16 cellular contexts compared by ENCODE assay signal in the genomic region with DNA sequence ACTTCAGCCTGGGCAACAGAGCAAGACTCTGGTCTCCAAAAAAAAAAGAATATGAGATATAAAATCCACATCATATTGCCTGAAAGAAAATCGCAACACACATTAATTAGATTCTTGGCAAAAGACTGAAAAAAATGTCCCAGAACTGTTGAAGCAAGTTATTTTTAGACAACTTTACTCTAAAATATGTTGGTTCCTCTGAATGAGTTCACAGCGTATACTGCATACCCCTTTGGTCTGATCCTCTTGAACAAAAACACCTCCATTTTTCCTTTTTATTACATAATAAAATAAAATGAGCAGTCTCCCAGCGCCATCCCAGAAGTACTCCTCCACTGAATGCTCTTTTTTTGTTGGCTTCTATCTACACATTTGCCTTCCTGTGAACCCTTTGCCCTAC.
A peak's percentile ranks its signal among the peaks of the same experiment; 100 is the strongest.
DNase-seq lines count a peak whose midpoint lies in the region; ATAC-seq, FAIRE-seq and TF ChIP-seq lines count a peak whose summit lies in the region.
"Had no signal": no experiment of that assay in that cellular context is flagged by ENCODE, and none has a peak within 500 bp of the region (broad histone marks: within the 10 kb centered on the region; RNA-seq: fewer than 3 reads in every experiment).

No MANE protein-coding gene starts in this region.

- H3K27ac Mint-ChIP-seq in activated T-helper 2 cell treated with anti-CD3 and anti-CD28 coated beads, Interferon-gamma antibody, Interleukin-2, Interleukin-4, amounts not matched to agents 10 μg/mL and 5 μg/mL and 100 μg/mL, durations not matched to agents 14 hours and 24 hours and 36 hours: peak overlapping the region; percentile 86
- H3K27ac Mint-ChIP-seq: memory B cell had no signal

- no peak overlapping the region for H3K18ac ChIP-seq in mesenchymal stem cell (ENCODE audit: low read depth in 1 of 2, low read length in 2 of 2)

- no peak for ATAC-seq in Right ventricle myocardium inferior

- H3K9me3 Mint-ChIP-seq in activated T-helper 2 cell treated with anti-CD3 and anti-CD28 coated beads, Interferon-gamma antibody, Interleukin-2, Interleukin-4, amounts not matched to agents 10 μg/mL and 5 μg/mL and 100 μg/mL, durations not matched to agents 14 hours and 24 hours and 36 hours: peaks cover 4% of the 10 kb centered on the region

- no peak overlapping the region for H3K4me3 Mint-ChIP-seq in activated T-helper 2 cell treated with anti-CD3 and anti-CD28 coated beads, Interferon-gamma antibody, Interleukin-2, Interleukin-4, amounts not matched to agents 10 μg/mL and 5 μg/mL and 100 μg/mL, durations not matched to agents 14 hours and 24 hours and 36 hours (ENCODE audit: low read depth)
- H3K4me3 Mint-ChIP-seq: memory B cell had no signal

- no peak overlapping the region for H3K4ac ChIP-seq in mesenchymal stem cell (ENCODE audit: low read depth in 1 of 2, low read length in 2 of 2)

- H2BK12ac ChIP-seq in mesenchymal stem cell (ENCODE audit: low read length in 2 of 2): no peak overlapping the region

- H3K79me1 ChIP-seq in mesenchymal stem cell (replicated peaks; ENCODE audit: low read length, poor library complexity, severe bottlenecking): no peaks in the 10 kb centered on the region

- no peak overlapping the region for H2AFZ ChIP-seq in mesenchymal stem cell (ENCODE audit: low read depth, low read length)

- H3K36me3 Mint-ChIP-seq in activated T-helper 2 cell treated with anti-CD3 and anti-CD28 coated beads, Interferon-gamma antibody, Interleukin-2, Interleukin-4, amounts not matched to agents 10 μg/mL and 5 μg/mL and 100 μg/mL, durations not matched to agents 14 hours and 24 hours and 36 hours (ENCODE audit: low read depth): no peaks in the 10 kb centered on the region
- H3K36me3 Mint-ChIP-seq: memory B cell had no signal

- H3K4me3 ChIP-seq in left ventricle myocardium inferior (no peak overlapping the region), mesenchymal stem cell (ENCODE audit: insufficient read depth in 1 of 2, low read depth in 1 of 2, low read length in 2 of 2) (no peak overlapping the region), uterus (no peak overlapping the region), small intestine (ENCODE audit: low read depth in 1 of 2, low read length in 2 of 2) (no peak overlapping the region)
- H3K4me3 ChIP-seq: pancreas, stomach had no signal

- no peak overlapping the region for H2BK120ac ChIP-seq in mesenchymal stem cell (ENCODE audit: low read depth, low read length)

- no peak overlapping the region for H3K23ac ChIP-seq in mesenchymal stem cell (ENCODE audit: low read length in 2 of 2)

- H3K9me3 ChIP-seq in left ventricle myocardium inferior (replicated peaks) (no peaks in the 10 kb centered on the region), mesenchymal stem cell (ENCODE audit: control insufficient read depth, low read length) (no peaks in the 10 kb centered on the region), uterus (no peaks in the 10 kb centered on the region), small intestine (ENCODE audit: control insufficient read depth, low read depth) (no peaks in the 10 kb centered on the region)
- H3K9me3 ChIP-seq: pancreas, stomach had no signal

- CTCF ChIA-PET in HEK293T (lab: Yijun Ruan, JAX): interaction anchor here (1.1 kb wide), 1 partner anchor 85 kb away, joined by 4 read pairs; no protein-coding TSS in a partner anchor

- H4K91ac ChIP-seq in mesenchymal stem cell (ENCODE audit: low read length): no peak overlapping the region

- DNase-seq in left ventricle myocardium inferior: no peak
- DNase-seq in Right ventricle myocardium inferior (ENCODE audit: missing footprints): no peak
- DNase-seq in activated T-helper 2 cell treated with anti-CD3 and anti-CD28 coated beads, Interferon-gamma antibody, Interleukin-2, Interleukin-4, amounts not matched to agents 10 μg/mL and 5 μg/mL and 100 μg/mL, durations not matched to agents 14 hours and 24 hours and 36 hours (ENCODE audit: low spot score): no peak
- no peak for DNase-seq in mesenchymal stem cell
- DNase-seq in uterus: no peak
- no peak for DNase-seq in OCI-M2 (lab: John Stamatoyannopoulos, UW; ENCODE audit: unreplicated experiment)
- DNase-seq in HEK293T (ENCODE audit: extremely low spot score): no peak
- no peak for DNase-seq in small intestine
- DNase-seq: DMS53, NCI-H1436, NCI-H510A, pancreas, stomach, T-helper 9 cell had no signal

- FAIRE-seq in small intestine (lab: Jason Lieb, UNC): no peak
- FAIRE-seq: frontal cortex, pancreas had no signal

- H2AK5ac ChIP-seq in mesenchymal stem cell (ENCODE audit: low read length, severe bottlenecking): no peak overlapping the region

- H3K14ac ChIP-seq in mesenchymal stem cell (ENCODE audit: low read length in 2 of 2): no peak overlapping the region

- H3K4me1 Mint-ChIP-seq in activated T-helper 2 cell treated with anti-CD3 and anti-CD28 coated beads, Interferon-gamma antibody, Interleukin-2, Interleukin-4, amounts not matched to agents 10 μg/mL and 5 μg/mL and 100 μg/mL, durations not matched to agents 14 hours and 24 hours and 36 hours (ENCODE audit: low read depth): peaks cover 59% of the 10 kb centered on the region

- 91% methylated on average over 2 of the region's 3 CpGs for WGBS in mesenchymal stem cell
- WGBS in small intestine, 3 donors: 81 to 99% (median 96%) methylated on average over 3 of the region's 3 CpGs

- peak overlapping the region; percentile 3 for H3K9ac ChIP-seq in mesenchymal stem cell (ENCODE audit: low read length)

- H2BK15ac ChIP-seq in mesenchymal stem cell (ENCODE audit: low read depth, poor library complexity, severe bottlenecking): no peak overlapping the region

- no peaks in the 10 kb centered on the region for H3K27me3 Mint-ChIP-seq in activated T-helper 2 cell treated with anti-CD3 and anti-CD28 coated beads, Interferon-gamma antibody, Interleukin-2, Interleukin-4, amounts not matched to agents 10 μg/mL and 5 μg/mL and 100 μg/mL, durations not matched to agents 14 hours and 24 hours and 36 hours (ENCODE audit: low read depth)
- H3K27me3 Mint-ChIP-seq: memory B cell had no signal

- H3K36me3 ChIP-seq in left ventricle myocardium inferior: no peaks in the 10 kb centered on the region
- no peaks in the 10 kb centered on the region for H3K36me3 ChIP-seq in mesenchymal stem cell (ENCODE audit: control insufficient read depth in 1 of 2, insufficient read depth in 2 of 2, low read depth in 1 of 2, low read length in 2 of 2)
- no peaks in the 10 kb centered on the region for H3K36me3 ChIP-seq in uterus
- H3K36me3 ChIP-seq in small intestine (ENCODE audit: control insufficient read depth in 2 of 2, insufficient read depth in 2 of 2, low read length in 2 of 2): no peaks in the 10 kb centered on the region
- H3K36me3 ChIP-seq: pancreas, stomach had no signal

- no peak overlapping the region for H3K4me2 ChIP-seq in mesenchymal stem cell (ENCODE audit: low read length, poor library complexity, severe bottlenecking)

- H3K27ac ChIP-seq in left ventricle myocardium inferior (replicated peaks): peak overlapping the region; percentile 5
- no peak overlapping the region for H3K27ac ChIP-seq in mesenchymal stem cell (ENCODE audit: low read length, poor library complexity, severe bottlenecking)
- peak overlapping the region; percentile 79 for H3K27ac ChIP-seq in uterus
- H3K27ac ChIP-seq in small intestine (ENCODE audit: low read depth in 1 of 2, low read length in 1 of 2): no peak overlapping the region
- H3K27ac ChIP-seq: pancreas had no signal

- intact Hi-C loops in left ventricle myocardium inferior (cut with micrococcal nuclease): no loop called here
- intact Hi-C loops in Right ventricle myocardium inferior (cut with DNase I): no loop called here
- intact Hi-C loops in activated T-helper 2 cell treated with anti-CD3 and anti-CD28 coated beads, Interferon-gamma antibody, Interleukin-2, Interleukin-4, amounts not matched to agents 10 μg/mL and 5 μg/mL and 100 μg/mL, durations not matched to agents 14 hours and 24 hours and 36 hours (cut with micrococcal nuclease): loop anchor here (1.0 to 5.0 kb wide), 3 partner anchors 69 to 319 kb away; partner anchors contain the start of gene SMIM13
- intact Hi-C loops in uterus (cut with DNase I; ENCODE audit: low total_unique reads): no loop called here

- H2BK5ac ChIP-seq in mesenchymal stem cell (ENCODE audit: low read depth, low read length, poor library complexity, severe bottlenecking): no peak overlapping the region

- TF ChIP-seq CTCF in left ventricle myocardium inferior (IDR thresholded peaks at IDR 0.05; ENCODE audit: borderline replicate concordance) (no peak), uterus (IDR thresholded peaks at IDR 0.05) (no peak)

- H3K27me3 ChIP-seq in left ventricle myocardium inferior (ENCODE audit: low read depth): no peaks in the 10 kb centered on the region
- no peaks in the 10 kb centered on the region for H3K27me3 ChIP-seq in mesenchymal stem cell (ENCODE audit: control insufficient read depth in 1 of 2, insufficient read depth in 1 of 2, low read length in 2 of 2)
- no peaks in the 10 kb centered on the region for H3K27me3 ChIP-seq in uterus
- no peaks in the 10 kb centered on the region for H3K27me3 ChIP-seq in small intestine (ENCODE audit: control insufficient read depth in 2 of 2, insufficient read depth in 2 of 2, low read length in 2 of 2)
- H3K27me3 ChIP-seq: pancreas, stomach had no signal

- H3K4me1 ChIP-seq in left ventricle myocardium inferior (peaks cover 14% of the 10 kb centered on the region), mesenchymal stem cell (ENCODE audit: control insufficient read depth, insufficient read depth, low read depth, low read length) (peaks cover 3% of the 10 kb centered on the region), uterus (no peaks in the 10 kb centered on the region), small intestine (ENCODE audit: control insufficient read depth in 2 of 2, insufficient read depth in 1 of 2, low read depth in 1 of 2, low read length in 1 of 2) (no peaks in the 10 kb centered on the region)
- H3K4me1 ChIP-seq: pancreas had no signal

- no peak overlapping the region for H4K8ac ChIP-seq in mesenchymal stem cell (ENCODE audit: low read length)

- POLR2A ChIA-PET in HEK293T (lab: Yijun Ruan, JAX): no interaction called here

- TF ChIP-seq POLR2A in uterus (IDR thresholded peaks at IDR 0.05): no peak

TF ChIP-seq in HEK293T, 16 proteins besides CTCF, POLR2A, EP300 and RAD21:
- no peak for TF ChIP-seq FOXA1 (IDR thresholded peaks at IDR 0.05)
- no peak for TF ChIP-seq CTBP1 (IDR thresholded peaks at IDR 0.05; ENCODE audit: borderline replicate concordance)

Comparison
In these comparisons a context has a peak if more than half of its experiments do, and no peak if none do; other contexts are left out.
1. H3K27ac ChIP-seq: peak in left ventricle myocardium inferior (single experiment) and uterus (2 of 2); none in mesenchymal stem cell (single experiment) and small intestine (0 of 2).